24 cellular contexts compared by ENCODE assay signal in genomic region chr20:25989196-25989595, GRCh38.
"Had no signal": no experiment of that assay in that cellular context is flagged by ENCODE, and none has a peak within 500 bp of the region (broad histone marks: within the 10 kb centered on the region; RNA-seq: fewer than 3 reads in every experiment).

No MANE protein-coding gene starts in this region.

- H3K27ac Mint-ChIP-seq: effector memory CD8-positive, alpha-beta T cell; progenitor cell of endocrine pancreas had no signal

- H3K27me3 ChIP-seq: cardiac muscle cell, right atrium auricular region, sigmoid colon had no signal

- H2AFZ ChIP-seq: parathyroid adenoma had no signal

- H3K4me1 ChIP-seq: left lung, lower lobe of right lung, parathyroid adenoma had no signal

- H3K36me3 ChIP-seq: cardiac muscle cell, esophagus squamous epithelium, left lung, lower lobe of right lung, neutrophil, right atrium auricular region, sigmoid colon, suprapubic skin had no signal

- H3K9ac ChIP-seq: parathyroid adenoma had no signal

- H3K36me3 Mint-ChIP-seq: natural killer cell had no signal

- DNase-seq: dermis blood vessel endothelial cell; effector memory CD8-positive, alpha-beta T cell; erythroblast; esophagus squamous epithelium; foreskin melanocyte; hypothalamus; left cardiac atrium; left lung; lower lobe of right lung; natural killer cell; sigmoid colon; stimulated activated CD4-positive, alpha-beta T cell treated with anti-CD3 and anti-CD28 coated beads, Interleukin-1b, Interleukin-23, amount 100 ng/mL, for 48 hours; stimulated activated CD4-positive, alpha-beta T cell treated with anti-CD3 and anti-CD28 coated beads, Interleukin-4, amount 100 ng/mL, for 1 hour; stimulated activated CD8-positive, alpha-beta memory T cell treated with anti-CD3 and anti-CD28 coated beads, Interleukin-4, amount 100 ng/mL, for 48 hours; stimulated activated naive CD4-positive, alpha-beta T cell; stimulated activated naive CD8-positive, alpha-beta T cell treated with anti-CD3 and anti-CD28 coated beads, Interleukin-15, amount 100 ng/mL, for 72 hours; trophoblast cell had no signal

- H3K9me3 ChIP-seq: esophagus squamous epithelium, left lung, lower lobe of right lung, neutrophil, right atrium auricular region, sigmoid colon, suprapubic skin had no signal

- H3K27ac ChIP-seq: cardiac muscle cell, coronary artery, esophagus squamous epithelium, left lung, lower lobe of right lung, neutrophil, parathyroid adenoma, right atrium auricular region, sigmoid colon, suprapubic skin had no signal

- H3K4me3 ChIP-seq: cardiac muscle cell, coronary artery, esophagus squamous epithelium, left lung, lower lobe of right lung, right atrium auricular region, sigmoid colon, suprapubic skin had no signal

- ATAC-seq: effector memory CD8-positive, alpha-beta T cell; left cardiac atrium; left lung; lower lobe of right lung; natural killer cell; stimulated activated naive CD8-positive, alpha-beta T cell treated with anti-CD3 and anti-CD28 coated beads, Interleukin-15, amount 100 ng/mL, for 72 hours had no signal

- H3K79me2 ChIP-seq: parathyroid adenoma had no signal

- H3K9me3 Mint-ChIP-seq: effector memory CD8-positive, alpha-beta T cell; natural killer cell; stimulated activated naive CD8-positive, alpha-beta T cell treated with anti-CD3 and anti-CD28 coated beads, Interleukin-15, amount 100 ng/mL, for 72 hours had no signal
